ENCODE assay signal across 29 cellular contexts in genomic region chr2:127654084-127654837, GRCh38. TPM values are rescaled to one million over a fixed set of nuclear protein-coding genes. Genes with fewer than 3 reads are reported as not detected.
DNase-seq lines count a peak whose midpoint lies in the region; FAIRE-seq and TF ChIP-seq lines count a peak whose summit lies in the region.
"Had no signal": no experiment of that assay in that cellular context is flagged by ENCODE, and none has a peak within 500 bp of the region (broad histone marks: within the 10 kb centered on the region; RNA-seq: fewer than 3 reads in every experiment).

No MANE protein-coding gene starts in this region.

- peak overlapping the region; percentile 89; the same call in 1 of the 2 replicates for H3K4me2 ChIP-seq in BLaER1
- H3K4me2 ChIP-seq: KMS-11 had no signal

- TF ChIP-seq EP300 in esophagus muscularis mucosa (IDR thresholded peaks at IDR 0.05) (no peak), sigmoid colon (IDR thresholded peaks at IDR 0.05) (no peak)

- intact Hi-C loops in esophagus muscularis mucosa (cut with DNase I) (loop anchor here (5.0 to 10.0 kb wide), 2 partner anchors 38 to 139 kb away; no protein-coding TSS in a partner anchor), kidney (cut with DNase I) (no loop called here), sigmoid colon (cut with DNase I) (no loop called here)

- H3K36me3 ChIP-seq in BLaER1: no peaks in the 10 kb centered on the region
- peaks cover 0 to 75% (median 56%) of the 10 kb centered on the region in 4 donors for H3K36me3 ChIP-seq in esophagus muscularis mucosa
- no peaks in the 10 kb centered on the region for H3K36me3 ChIP-seq in kidney (ENCODE audit: control insufficient read depth in 1 of 2, insufficient read depth in 2 of 2, low read length in 2 of 2)
- peaks cover 7 to 40% (median 31%) of the 10 kb centered on the region in 4 donors for H3K36me3 ChIP-seq in sigmoid colon
- H3K36me3 ChIP-seq: SJCRH30, WERI-Rb-1 had no signal

- WGBS in esophagus muscularis mucosa: 81% methylated on average over 4 of the region's 24 CpGs
- 89 to 93% methylated on average over 24 of the region's 24 CpGs for WGBS in sigmoid colon, 2 donors

- H3K4me1 ChIP-seq in BLaER1: peaks cover 84% of the 10 kb centered on the region
- H3K4me1 ChIP-seq in esophagus muscularis mucosa: peaks cover 100% of the 10 kb centered on the region in 4 donors
- H3K4me1 ChIP-seq in kidney (ENCODE audit: control insufficient read depth in 1 of 2, insufficient read depth in 1 of 2, low read depth in 1 of 2, low read length in 2 of 2): peaks cover 4 to 20% of the 10 kb centered on the region in 2 donors
- H3K4me1 ChIP-seq in sigmoid colon: peaks cover 0 to 100% (median 99%) of the 10 kb centered on the region in 4 donors

- H3K9ac ChIP-seq in BLaER1 (no peak overlapping the region; the same call in 1 of the 2 replicates), kidney (ENCODE audit: low read length in 2 of 2) (no peak overlapping the region)
- H3K9ac ChIP-seq: KMS-11 had no signal

- no peak for FAIRE-seq in kidney (lab: Jason Lieb, UNC)
- FAIRE-seq: bronchial epithelial cell, colon had no signal

- no peak for TF ChIP-seq POLR2A in esophagus muscularis mucosa (IDR thresholded peaks at IDR 0.05; ENCODE audit: low read depth)
- no peak for TF ChIP-seq POLR2A in sigmoid colon (IDR thresholded peaks at IDR 0.05)

- H3K4me3 ChIP-seq in BLaER1: no peak overlapping the region
- H3K4me3 ChIP-seq in esophagus muscularis mucosa: no peak overlapping the region
- no peak overlapping the region for H3K4me3 ChIP-seq in kidney (ENCODE audit: low read length in 2 of 2)
- no peak overlapping the region for H3K4me3 ChIP-seq in sigmoid colon
- H3K4me3 ChIP-seq: SJCRH30 had no signal

- no peaks in the 10 kb centered on the region for H3K9me3 ChIP-seq in BLaER1
- H3K9me3 ChIP-seq in esophagus muscularis mucosa: no peaks in the 10 kb centered on the region
- no peaks in the 10 kb centered on the region for H3K9me3 ChIP-seq in kidney (ENCODE audit: control insufficient read depth in 1 of 2, low read length in 2 of 2)
- no peaks in the 10 kb centered on the region for H3K9me3 ChIP-seq in sigmoid colon
- H3K9me3 ChIP-seq: SJCRH30 had no signal

- no peaks in the 10 kb centered on the region for H3K27me3 ChIP-seq in BLaER1
- H3K27me3 ChIP-seq in esophagus muscularis mucosa: no peaks in the 10 kb centered on the region
- H3K27me3 ChIP-seq in sigmoid colon: no peaks in the 10 kb centered on the region
- H3K27me3 ChIP-seq: SJCRH30 had no signal

- no peak for DNase-seq in esophagus muscularis mucosa (ENCODE audit: extremely low spot score)
- peak; percentile 56 for DNase-seq in kidney
- peak; percentile 64 for DNase-seq in sigmoid colon
- no peak for DNase-seq in NCI-H1436 treated with DMSO at 0.1 percent for 48 hours (lab: John Stamatoyannopoulos, UW)
- DNase-seq in NCI-H187 (lab: John Stamatoyannopoulos, UW): no peak
- DNase-seq in RKO (ENCODE audit: low spot score): no peak
- DNase-seq in NCI-H524 (lab: John Stamatoyannopoulos, UW): no peak
- DNase-seq: activated CD4-positive, alpha-beta T cell treated with anti-CD3 and anti-CD28 coated beads for 48 hours; activated CD8-positive, alpha-beta memory T cell treated with anti-CD3 and anti-CD28 coated beads for 24 hours; activated naive CD8-positive, alpha-beta T cell treated with anti-CD3 and anti-CD28 coated beads for 36 hours; activated T-cell treated with anti-CD3 and anti-CD28 coated beads for 4 hours; anterior cingulate cortex; Calu3; DMS79 treated with DMSO at 0.1 percent for 48 hours; effector memory CD4-positive, alpha-beta T cell; GDM1; mesenchymal stem cell; MM.1S; NCI-H345; T1000; WERI-Rb-1 had no signal

- no peak for TF ChIP-seq CTCF in esophagus muscularis mucosa (IDR thresholded peaks at IDR 0.05)
- no peak for TF ChIP-seq CTCF in kidney (IDR thresholded peaks at IDR 0.05; ENCODE audit: borderline replicate concordance, extremely low read depth, insufficient read depth)
- no peak for TF ChIP-seq CTCF in sigmoid colon (IDR thresholded peaks at IDR 0.05)

- H4K20me1 ChIP-seq in BLaER1: no peaks in the 10 kb centered on the region

- H3K27ac ChIP-seq in BLaER1 (no peak overlapping the region; the same call in 1 of the 2 replicates), esophagus muscularis mucosa (replicated peaks in 1 of 4) (peak overlapping the region; percentile 88 to 93 (median 92)), kidney (ENCODE audit: low read depth in 2 of 2, low read length in 2 of 2) (no peak overlapping the region), sigmoid colon (peak overlapping the region; percentile 86 to 97 (median 92))
- H3K27ac ChIP-seq: KMS-11, SJCRH30 had no signal

RNA-seq across cellular contexts. Expression of gene GPR17, which starts 8.3 kb away (rescaled TPM):
- total RNA-seq in esophagus muscularis mucosa: under 1 TPM in 1 of 4 donors, not detected in 3; 0.40 TPM
- 0.50 TPM for total RNA-seq in kidney
- 0.39 TPM for polyA plus RNA-seq in kidney (ENCODE audit: insufficient read depth, low read depth, low replicate concordance)
- total RNA-seq in sigmoid colon: 1 to 10 TPM in 1 of 4 donors, under 1 TPM in 2, not detected in 1; 0.36 to 1.4 (median 0.66) TPM
- polyA plus RNA-seq in sigmoid colon: under 1 TPM in 2 of 3 donors, not detected in 1; 0.48 to 0.60 TPM
- total RNA-seq: activated naive CD8-positive, alpha-beta T cell treated with anti-CD3 and anti-CD28 coated beads for 36 hours; activated T-helper 2 cell treated with anti-CD3 and anti-CD28 coated beads, Interferon-gamma antibody, Interleukin-2, Interleukin-4, amounts not matched to agents 10 μg/mL and 5 μg/mL and 100 μg/mL, durations not matched to agents 14 hours and 24 hours and 36 hours; bronchial epithelial cell; Calu3; epithelial cell of proximal tubule; fibroblast of villous mesenchyme; SJCRH30 had no signal

RNA-seq across cellular contexts. Expression of gene LIMS2, which starts 21.1 kb away (rescaled TPM):
- 100 to 1,000 TPM in 3 of 4 donors, 10 to 100 TPM in 1; 99.2 to 342 (median 175) TPM for total RNA-seq in esophagus muscularis mucosa
- total RNA-seq in kidney: 101 TPM
- 107 TPM for polyA plus RNA-seq in kidney (ENCODE audit: insufficient read depth, low read depth, low replicate concordance)
- total RNA-seq in sigmoid colon: 100 to 1,000 TPM; 125 to 357 (median 195) TPM
- 10 to 100 TPM in 2 of 3 donors, 1 to 10 TPM in 1; 3.2 to 40.6 (median 17.4) TPM for polyA plus RNA-seq in sigmoid colon

RNA-seq across cellular contexts. Expression of gene SFT2D3, which starts 47.0 kb away (rescaled TPM):
- total RNA-seq in esophagus muscularis mucosa: 10 to 100 TPM in 1 of 4 donors, 1 to 10 TPM in 3; 5.8 to 11.8 (median 9.4) TPM
- 9.3 TPM for total RNA-seq in kidney
- polyA plus RNA-seq in kidney (ENCODE audit: insufficient read depth, low read depth, low replicate concordance): 5.1 TPM
- total RNA-seq in sigmoid colon: 1 to 10 TPM; 5.6 to 8.6 (median 7.9) TPM
- 1 to 10 TPM; 1.4 to 6.5 (median 1.8) TPM for polyA plus RNA-seq in sigmoid colon

Comparison
In these comparisons a context has a peak if more than half of its experiments do, and no peak if none do; other contexts are left out.
1. H3K27ac ChIP-seq: peak in esophagus muscularis mucosa (4 of 4) and sigmoid colon (4 of 4); none in BLaER1 (single experiment) and kidney (0 of 2).
2. DNase-seq: peak in kidney (single experiment) and sigmoid colon (single experiment); none in esophagus muscularis mucosa (single experiment), NCI-H1436 treated with DMSO at 0.1 percent for 48 hours (single experiment), NCI-H187 (0 of 2), RKO (single experiment) and NCI-H524 (0 of 2).